Comparison of ENCODE assay signal across 7 cellular contexts in genomic region chr1:200488375-200489165, GRCh38.
DNase-seq lines count a peak whose midpoint lies in the region; ATAC-seq, FAIRE-seq and TF ChIP-seq lines count a peak whose summit lies in the region.

No MANE protein-coding gene starts in this region.

- H4K20me1 ChIP-seq in keratinocyte (ENCODE audit: control insufficient read depth, extremely low read depth, insufficient read depth, low read length) = no peaks in the 10 kb centered on the region

- no peak overlapping the region for H3K27ac Mint-ChIP-seq in central memory CD8-positive, alpha-beta T cell (ENCODE audit: low read depth)

- H3K27ac ChIP-seq in keratinocyte (ENCODE audit: control insufficient read depth, insufficient read depth, low read length) = no peak overlapping the region

- no peak overlapping the region for H3K9ac ChIP-seq in keratinocyte (ENCODE audit: control insufficient read depth, extremely low read depth, insufficient read depth, low read length)

- H3K9me3 ChIP-seq in keratinocyte (ENCODE audit: control insufficient read depth, low read depth, low read length) = no peaks in the 10 kb centered on the region

- H3K4me2 ChIP-seq in keratinocyte (ENCODE audit: control insufficient read depth, extremely low read depth, insufficient read depth, low read depth, low read length) = peak overlapping the region; percentile 58

- H3K4me1 ChIP-seq in keratinocyte (ENCODE audit: control insufficient read depth, extremely low read depth, insufficient read depth, low read length) = peaks cover 19% of the 10 kb centered on the region

- H3K4me3 Mint-ChIP-seq in central memory CD8-positive, alpha-beta T cell = no peak overlapping the region

- H3K27me3 ChIP-seq in keratinocyte (ENCODE audit: control insufficient read depth, extremely low read depth, insufficient read depth, low read length) = no peaks in the 10 kb centered on the region

- no peaks in the 10 kb centered on the region for H3K9me3 Mint-ChIP-seq in central memory CD8-positive, alpha-beta T cell

- no peak overlapping the region for H3K4me3 ChIP-seq in keratinocyte (ENCODE audit: control insufficient read depth in 2 of 3, extremely low read depth in 1 of 3, insufficient read depth in 2 of 3, low read depth in 1 of 3, low read length in 3 of 3)

- ATAC-seq in central memory CD8-positive, alpha-beta T cell (replicated peaks; ENCODE audit: extremely low read depth, poor library complexity, severe bottlenecking) = peak; percentile 56

- peak overlapping the region; percentile 71 for H2AFZ ChIP-seq in keratinocyte (ENCODE audit: control insufficient read depth, low read length)

- H3K9me1 ChIP-seq in keratinocyte (ENCODE audit: control insufficient read depth, extremely low read depth, insufficient read depth, low read length) = no peaks in the 10 kb centered on the region

- DNase-seq in G401 (ENCODE audit: low spot score) = peak; percentile 43
- peak; percentile 72 for DNase-seq in H4 (ENCODE audit: low spot score)
- DNase-seq in NCI-H128 (lab: John Stamatoyannopoulos, UW; ENCODE audit: unreplicated experiment) = peak; percentile 42
- peak; percentile 72 for DNase-seq in SW480 (ENCODE audit: low spot score)
- peak in 1 of 2 donors; percentile 30 for DNase-seq in central memory CD8-positive, alpha-beta T cell (ENCODE audit: low spot score in 2 of 2)
- DNase-seq in keratinocyte (ENCODE audit: low read depth, low spot score) = no peak
- peak; percentile 13 to 43 (median 24) for DNase-seq in stimulated activated CD4-positive, alpha-beta T cell treated with anti-CD3 and anti-CD28 coated beads, TNF-alpha, amount 100 ng/mL, for 24 hours (ENCODE audit: low read depth in 3 of 3)

- H3K79me2 ChIP-seq in keratinocyte (ENCODE audit: control insufficient read depth, insufficient read depth, low read length) = no peaks in the 10 kb centered on the region

- dilution Hi-C loops in keratinocyte (cut with MboI; ENCODE audit: extremely low pct_ligation_motif_present, low sequenced_read_pairs) = no loop called here

- peak; percentile 9 for FAIRE-seq in keratinocyte (lab: Jason Lieb, UNC)

- peak; percentile 63 to 90 (median 67) for TF ChIP-seq CTCF in keratinocyte (optimal IDR thresholded peaks at IDR 0.05 in 1 of 3, IDR thresholded peaks at IDR 0.05 in 1 of 3, conservative IDR thresholded peaks at IDR 0.05 in 1 of 3; ENCODE audit: extremely low read depth in 1 of 3, insufficient read depth in 2 of 3, low read length in 3 of 3)

- H3K36me3 ChIP-seq in keratinocyte (ENCODE audit: control insufficient read depth in 2 of 2, extremely low read depth in 1 of 2, insufficient read depth in 2 of 2, low read length in 2 of 2) = no peaks in the 10 kb centered on the region

- in situ Hi-C loops in G401 (cut with HindIII; ENCODE audit: low sequenced_read_pairs) = no loop called here

- no peaks in the 10 kb centered on the region for H3K36me3 Mint-ChIP-seq in central memory CD8-positive, alpha-beta T cell (ENCODE audit: insufficient read depth)

- H3K27me3 Mint-ChIP-seq in central memory CD8-positive, alpha-beta T cell = peaks cover 20% of the 10 kb centered on the region

- peaks cover 5% of the 10 kb centered on the region for H3K4me1 Mint-ChIP-seq in central memory CD8-positive, alpha-beta T cell
